Comparison of ENCODE assay signal across 8 cellular contexts in the genomic region with DNA sequence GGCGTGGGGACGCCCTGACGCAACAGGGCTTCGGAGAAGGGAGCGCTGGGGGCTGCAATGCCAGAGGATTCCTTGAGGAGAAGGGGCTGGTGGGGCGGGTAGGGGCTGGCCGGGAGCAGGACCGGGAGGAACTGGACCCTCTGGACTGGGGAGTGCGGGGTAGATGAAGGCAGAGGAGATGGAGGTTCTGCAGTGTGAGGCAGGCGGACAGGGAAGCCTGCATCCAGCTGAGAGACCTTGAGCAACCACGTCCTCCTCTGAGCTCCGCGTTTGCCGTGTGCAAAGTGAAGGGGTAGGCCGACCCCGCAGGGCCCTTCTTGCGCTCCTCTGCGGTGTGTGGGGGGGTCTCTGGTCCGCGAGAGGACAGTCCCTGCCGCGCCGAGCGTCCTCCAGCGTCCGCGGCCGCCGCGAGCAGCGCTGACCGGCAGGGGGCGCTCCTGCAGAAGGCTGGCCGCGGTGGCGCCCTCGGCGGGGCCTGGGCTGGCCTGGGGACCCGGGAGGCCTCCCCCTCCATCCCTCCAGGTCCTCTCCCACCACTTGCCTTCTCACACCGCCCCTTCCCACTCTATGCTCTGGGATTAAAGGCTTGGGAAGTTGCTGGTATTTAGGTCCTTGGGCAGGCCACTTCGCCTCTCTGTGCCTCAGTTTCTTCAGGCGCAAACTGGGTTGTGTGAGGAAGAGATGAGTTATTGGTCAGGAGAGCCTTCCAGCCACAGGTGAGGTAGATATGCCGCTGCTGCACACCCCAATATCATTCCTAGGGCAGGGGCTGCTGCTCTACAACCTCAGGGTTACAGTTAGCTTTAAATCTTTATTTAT. TPM values are rescaled to one million over a fixed set of nuclear protein-coding genes. Genes with fewer than 3 reads are reported as not detected.
DNase-seq lines count a peak whose midpoint lies in the region; ATAC-seq, FAIRE-seq and TF ChIP-seq lines count a peak whose summit lies in the region.

No MANE protein-coding gene starts in this region.

- ATAC-seq in pancreas: peak; percentile 79 to 93 (median 88)
- ATAC-seq in GM21526 (IDR thresholded peaks at IDR 0.05; ENCODE audit: low FRiP score, unreplicated experiment): no peak

- H3K4me3 ChIP-seq in NT2/D1 (ENCODE audit: insufficient read length, low read depth) (peak overlapping the region; percentile 35), pancreas (no peak overlapping the region)

- no peak for TF ChIP-seq POLR2A in erythroblast (IDR thresholded peaks at IDR 0.05; ENCODE audit: low read length)

- peak; percentile 41 for DNase-seq in ELR (ENCODE audit: low read depth)
- no peak for DNase-seq in NT2/D1 (ENCODE audit: low read depth, low spot score)
- DNase-seq in erythroblast (lab: John Stamatoyannopoulos, UW): peak; percentile 24 to 49
- DNase-seq in pancreas: peak in 3 of 6 donors; percentile 42 to 85 (median 56)
- no peak for DNase-seq in HCEC 1CT
- no peak for DNase-seq in A172 (ENCODE audit: low spot score)
- no peak for DNase-seq in SW480 (ENCODE audit: low spot score)

- H3K4me1 ChIP-seq in NT2/D1 (ENCODE audit: insufficient read depth, insufficient read length) (peaks cover 4% of the 10 kb centered on the region), pancreas (no peaks in the 10 kb centered on the region)

- H3K9me3 ChIP-seq in NT2/D1 (ENCODE audit: insufficient read depth, low read length) (peaks cover 22% of the 10 kb centered on the region), pancreas (no peaks in the 10 kb centered on the region)

- H3K9ac ChIP-seq in NT2/D1 (ENCODE audit: insufficient read length, low read depth): peak overlapping the region; percentile 58

- peaks cover 19% of the 10 kb centered on the region for H3K27me3 ChIP-seq in NT2/D1 (ENCODE audit: insufficient read depth, insufficient read length)
- H3K27me3 ChIP-seq in pancreas: peaks cover 0 to 5% (median 0%) of the 10 kb centered on the region in 4 donors

- peak; percentile 74 to 88 (median 80) for TF ChIP-seq CTCF in pancreas (IDR thresholded peaks at IDR 0.05)

- intact Hi-C loops in pancreas (cut with DNase I): loop anchor here in 2 of 3 donors (10.0 kb wide), 2 partner anchors 57 to 153 kb away; no protein-coding TSS in a partner anchor

- H3K27ac ChIP-seq in pancreas: no peak overlapping the region

- FAIRE-seq in pancreas (lab: Jason Lieb, UNC): no peak

- 14% methylated on average over 39 to 42 of the region's 43 CpGs for WGBS in pancreas, 2 donors

- H3K36me3 ChIP-seq in NT2/D1 (ENCODE audit: insufficient read depth, insufficient read length, low read length) (no peaks in the 10 kb centered on the region), pancreas (no peaks in the 10 kb centered on the region)

RNA-seq across cellular contexts. Expression of a gene that starts 9.6 kb away (rescaled TPM):
- under 1 TPM in 5 of 6 donors, not detected in 1; 0.12 to 0.32 (median 0.28) TPM for total RNA-seq in pancreas
- polyA plus RNA-seq in pancreas: not detected
- not detected in 2 replicates for total RNA-seq in A172 (2014; rRNA removed; shearing (Covaris generic))

RNA-seq across cellular contexts. Expression of a gene that starts 23.3 kb away (rescaled TPM):
- total RNA-seq in pancreas: under 1 TPM; 0.24 to 0.72 (median 0.38) TPM
- polyA plus RNA-seq in pancreas: under 1 TPM; 0.31 to 0.42 TPM
- total RNA-seq in A172 (2014; rRNA removed; shearing (Covaris generic)): 5.3 and 6.0 TPM in 2 replicates

Comparison
In these comparisons a context has a peak if more than half of its experiments do, and no peak if none do; other contexts are left out.
1. DNase-seq: peak in ELR (single experiment) and erythroblast (2 of 2); none in NT2/D1 (single experiment), HCEC 1CT (single experiment), A172 (single experiment) and SW480 (single experiment).